Comparison of ENCODE assay signal across 1 cellular context in the genomic region with DNA sequence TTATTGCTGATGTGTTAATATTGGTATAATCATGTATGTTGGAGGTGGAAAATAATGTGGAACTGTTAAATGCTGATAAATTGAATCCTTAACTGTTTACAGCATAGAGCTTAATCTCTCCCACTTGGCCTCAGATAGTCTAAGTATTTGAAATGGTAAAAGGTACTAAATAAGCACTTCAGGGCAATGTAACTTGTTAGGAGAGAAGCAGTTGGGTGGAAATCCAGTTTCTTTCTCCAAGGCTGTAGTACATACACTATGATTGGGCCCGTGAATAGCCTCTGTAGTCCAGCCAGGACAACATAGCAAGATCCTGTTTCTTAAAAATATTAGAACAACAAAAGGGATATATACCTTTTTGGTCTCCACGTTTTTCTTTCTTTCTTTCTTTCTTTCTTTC.
TF ChIP-seq lines count a peak whose summit lies in the region.

No MANE protein-coding gene starts in this region.

TF ChIP-seq in K562, 482 proteins besides CTCF, POLR2A, EP300 and RAD21 (continued from another document):
- TF ChIP-seq, protein P1, sequence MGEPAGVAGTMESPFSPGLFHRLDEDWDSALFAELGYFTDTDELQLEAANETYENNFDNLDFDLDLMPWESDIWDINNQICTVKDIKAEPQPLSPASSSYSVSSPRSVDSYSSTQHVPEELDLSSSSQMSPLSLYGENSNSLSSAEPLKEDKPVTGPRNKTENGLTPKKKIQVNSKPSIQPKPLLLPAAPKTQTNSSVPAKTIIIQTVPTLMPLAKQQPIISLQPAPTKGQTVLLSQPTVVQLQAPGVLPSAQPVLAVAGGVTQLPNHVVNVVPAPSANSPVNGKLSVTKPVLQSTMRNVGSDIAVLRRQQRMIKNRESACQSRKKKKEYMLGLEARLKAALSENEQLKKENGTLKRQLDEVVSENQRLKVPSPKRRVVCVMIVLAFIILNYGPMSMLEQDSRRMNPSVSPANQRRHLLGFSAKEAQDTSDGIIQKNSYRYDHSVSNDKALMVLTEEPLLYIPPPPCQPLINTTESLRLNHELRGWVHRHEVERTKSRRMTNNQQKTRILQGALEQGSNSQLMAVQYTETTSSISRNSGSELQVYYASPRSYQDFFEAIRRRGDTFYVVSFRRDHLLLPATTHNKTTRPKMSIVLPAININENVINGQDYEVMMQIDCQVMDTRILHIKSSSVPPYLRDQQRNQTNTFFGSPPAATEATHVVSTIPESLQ (CRISPR knock-in tag; IDR thresholded peaks at IDR 0.05): no peak
- TF ChIP-seq HDAC3 (IDR thresholded peaks at IDR 0.05; ENCODE audit: borderline replicate concordance, partially characterized antibody): no peak
- TF ChIP-seq, protein P2, sequence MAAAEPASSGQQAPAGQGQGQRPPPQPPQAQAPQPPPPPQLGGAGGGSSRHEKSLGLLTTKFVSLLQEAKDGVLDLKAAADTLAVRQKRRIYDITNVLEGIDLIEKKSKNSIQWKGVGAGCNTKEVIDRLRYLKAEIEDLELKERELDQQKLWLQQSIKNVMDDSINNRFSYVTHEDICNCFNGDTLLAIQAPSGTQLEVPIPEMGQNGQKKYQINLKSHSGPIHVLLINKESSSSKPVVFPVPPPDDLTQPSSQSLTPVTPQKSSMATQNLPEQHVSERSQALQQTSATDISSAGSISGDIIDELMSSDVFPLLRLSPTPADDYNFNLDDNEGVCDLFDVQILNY (CRISPR knock-in tag; IDR thresholded peaks at IDR 0.05): no peak
- TF ChIP-seq ZNF316 (IDR thresholded peaks at IDR 0.05): peak; percentile 49
- peak; percentile 24 for TF ChIP-seq RBM25 (IDR thresholded peaks at IDR 0.05; ENCODE audit: low read depth, low read length, severe bottlenecking)
- TF ChIP-seq, protein P3, sequence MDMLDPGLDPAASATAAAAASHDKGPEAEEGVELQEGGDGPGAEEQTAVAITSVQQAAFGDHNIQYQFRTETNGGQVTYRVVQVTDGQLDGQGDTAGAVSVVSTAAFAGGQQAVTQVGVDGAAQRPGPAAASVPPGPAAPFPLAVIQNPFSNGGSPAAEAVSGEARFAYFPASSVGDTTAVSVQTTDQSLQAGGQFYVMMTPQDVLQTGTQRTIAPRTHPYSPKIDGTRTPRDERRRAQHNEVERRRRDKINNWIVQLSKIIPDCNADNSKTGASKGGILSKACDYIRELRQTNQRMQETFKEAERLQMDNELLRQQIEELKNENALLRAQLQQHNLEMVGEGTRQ (CRISPR knock-in tag; IDR thresholded peaks at IDR 0.05): no peak
- TF ChIP-seq RBM15 (IDR thresholded peaks at IDR 0.05; ENCODE audit: insufficient read depth, low read length): no peak
- TF ChIP-seq KHSRP (IDR thresholded peaks at IDR 0.05): no peak
- TF ChIP-seq, protein P4, sequence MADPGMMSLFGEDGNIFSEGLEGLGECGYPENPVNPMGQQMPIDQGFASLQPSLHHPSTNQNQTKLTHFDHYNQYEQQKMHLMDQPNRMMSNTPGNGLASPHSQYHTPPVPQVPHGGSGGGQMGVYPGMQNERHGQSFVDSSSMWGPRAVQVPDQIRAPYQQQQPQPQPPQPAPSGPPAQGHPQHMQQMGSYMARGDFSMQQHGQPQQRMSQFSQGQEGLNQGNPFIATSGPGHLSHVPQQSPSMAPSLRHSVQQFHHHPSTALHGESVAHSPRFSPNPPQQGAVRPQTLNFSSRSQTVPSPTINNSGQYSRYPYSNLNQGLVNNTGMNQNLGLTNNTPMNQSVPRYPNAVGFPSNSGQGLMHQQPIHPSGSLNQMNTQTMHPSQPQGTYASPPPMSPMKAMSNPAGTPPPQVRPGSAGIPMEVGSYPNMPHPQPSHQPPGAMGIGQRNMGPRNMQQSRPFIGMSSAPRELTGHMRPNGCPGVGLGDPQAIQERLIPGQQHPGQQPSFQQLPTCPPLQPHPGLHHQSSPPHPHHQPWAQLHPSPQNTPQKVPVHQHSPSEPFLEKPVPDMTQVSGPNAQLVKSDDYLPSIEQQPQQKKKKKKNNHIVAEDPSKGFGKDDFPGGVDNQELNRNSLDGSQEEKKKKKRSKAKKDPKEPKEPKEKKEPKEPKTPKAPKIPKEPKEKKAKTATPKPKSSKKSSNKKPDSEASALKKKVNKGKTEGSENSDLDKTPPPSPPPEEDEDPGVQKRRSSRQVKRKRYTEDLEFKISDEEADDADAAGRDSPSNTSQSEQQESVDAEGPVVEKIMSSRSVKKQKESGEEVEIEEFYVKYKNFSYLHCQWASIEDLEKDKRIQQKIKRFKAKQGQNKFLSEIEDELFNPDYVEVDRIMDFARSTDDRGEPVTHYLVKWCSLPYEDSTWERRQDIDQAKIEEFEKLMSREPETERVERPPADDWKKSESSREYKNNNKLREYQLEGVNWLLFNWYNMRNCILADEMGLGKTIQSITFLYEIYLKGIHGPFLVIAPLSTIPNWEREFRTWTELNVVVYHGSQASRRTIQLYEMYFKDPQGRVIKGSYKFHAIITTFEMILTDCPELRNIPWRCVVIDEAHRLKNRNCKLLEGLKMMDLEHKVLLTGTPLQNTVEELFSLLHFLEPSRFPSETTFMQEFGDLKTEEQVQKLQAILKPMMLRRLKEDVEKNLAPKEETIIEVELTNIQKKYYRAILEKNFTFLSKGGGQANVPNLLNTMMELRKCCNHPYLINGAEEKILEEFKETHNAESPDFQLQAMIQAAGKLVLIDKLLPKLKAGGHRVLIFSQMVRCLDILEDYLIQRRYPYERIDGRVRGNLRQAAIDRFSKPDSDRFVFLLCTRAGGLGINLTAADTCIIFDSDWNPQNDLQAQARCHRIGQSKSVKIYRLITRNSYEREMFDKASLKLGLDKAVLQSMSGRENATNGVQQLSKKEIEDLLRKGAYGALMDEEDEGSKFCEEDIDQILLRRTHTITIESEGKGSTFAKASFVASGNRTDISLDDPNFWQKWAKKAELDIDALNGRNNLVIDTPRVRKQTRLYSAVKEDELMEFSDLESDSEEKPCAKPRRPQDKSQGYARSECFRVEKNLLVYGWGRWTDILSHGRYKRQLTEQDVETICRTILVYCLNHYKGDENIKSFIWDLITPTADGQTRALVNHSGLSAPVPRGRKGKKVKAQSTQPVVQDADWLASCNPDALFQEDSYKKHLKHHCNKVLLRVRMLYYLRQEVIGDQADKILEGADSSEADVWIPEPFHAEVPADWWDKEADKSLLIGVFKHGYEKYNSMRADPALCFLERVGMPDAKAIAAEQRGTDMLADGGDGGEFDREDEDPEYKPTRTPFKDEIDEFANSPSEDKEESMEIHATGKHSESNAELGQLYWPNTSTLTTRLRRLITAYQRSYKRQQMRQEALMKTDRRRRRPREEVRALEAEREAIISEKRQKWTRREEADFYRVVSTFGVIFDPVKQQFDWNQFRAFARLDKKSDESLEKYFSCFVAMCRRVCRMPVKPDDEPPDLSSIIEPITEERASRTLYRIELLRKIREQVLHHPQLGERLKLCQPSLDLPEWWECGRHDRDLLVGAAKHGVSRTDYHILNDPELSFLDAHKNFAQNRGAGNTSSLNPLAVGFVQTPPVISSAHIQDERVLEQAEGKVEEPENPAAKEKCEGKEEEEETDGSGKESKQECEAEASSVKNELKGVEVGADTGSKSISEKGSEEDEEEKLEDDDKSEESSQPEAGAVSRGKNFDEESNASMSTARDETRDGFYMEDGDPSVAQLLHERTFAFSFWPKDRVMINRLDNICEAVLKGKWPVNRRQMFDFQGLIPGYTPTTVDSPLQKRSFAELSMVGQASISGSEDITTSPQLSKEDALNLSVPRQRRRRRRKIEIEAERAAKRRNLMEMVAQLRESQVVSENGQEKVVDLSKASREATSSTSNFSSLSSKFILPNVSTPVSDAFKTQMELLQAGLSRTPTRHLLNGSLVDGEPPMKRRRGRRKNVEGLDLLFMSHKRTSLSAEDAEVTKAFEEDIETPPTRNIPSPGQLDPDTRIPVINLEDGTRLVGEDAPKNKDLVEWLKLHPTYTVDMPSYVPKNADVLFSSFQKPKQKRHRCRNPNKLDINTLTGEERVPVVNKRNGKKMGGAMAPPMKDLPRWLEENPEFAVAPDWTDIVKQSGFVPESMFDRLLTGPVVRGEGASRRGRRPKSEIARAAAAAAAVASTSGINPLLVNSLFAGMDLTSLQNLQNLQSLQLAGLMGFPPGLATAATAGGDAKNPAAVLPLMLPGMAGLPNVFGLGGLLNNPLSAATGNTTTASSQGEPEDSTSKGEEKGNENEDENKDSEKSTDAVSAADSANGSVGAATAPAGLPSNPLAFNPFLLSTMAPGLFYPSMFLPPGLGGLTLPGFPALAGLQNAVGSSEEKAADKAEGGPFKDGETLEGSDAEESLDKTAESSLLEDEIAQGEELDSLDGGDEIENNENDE (IDR thresholded peaks at IDR 0.05; ENCODE audit: low read depth, low read length): no peak
- peak; percentile 33; the same call in 1 of the 2 replicates for TF ChIP-seq ZNF121 (CRISPR knock-in tag; conservative IDR thresholded peaks at IDR 0.05)
- TF ChIP-seq, protein P5, sequence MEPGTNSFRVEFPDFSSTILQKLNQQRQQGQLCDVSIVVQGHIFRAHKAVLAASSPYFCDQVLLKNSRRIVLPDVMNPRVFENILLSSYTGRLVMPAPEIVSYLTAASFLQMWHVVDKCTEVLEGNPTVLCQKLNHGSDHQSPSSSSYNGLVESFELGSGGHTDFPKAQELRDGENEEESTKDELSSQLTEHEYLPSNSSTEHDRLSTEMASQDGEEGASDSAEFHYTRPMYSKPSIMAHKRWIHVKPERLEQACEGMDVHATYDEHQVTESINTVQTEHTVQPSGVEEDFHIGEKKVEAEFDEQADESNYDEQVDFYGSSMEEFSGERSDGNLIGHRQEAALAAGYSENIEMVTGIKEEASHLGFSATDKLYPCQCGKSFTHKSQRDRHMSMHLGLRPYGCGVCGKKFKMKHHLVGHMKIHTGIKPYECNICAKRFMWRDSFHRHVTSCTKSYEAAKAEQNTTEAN (CRISPR knock-in tag; IDR thresholded peaks at IDR 0.05): no peak
- no peak for TF ChIP-seq GABPA (tag; conservative IDR thresholded peaks at IDR 0.05; ENCODE audit: low read depth)
- TF ChIP-seq, protein P6, sequence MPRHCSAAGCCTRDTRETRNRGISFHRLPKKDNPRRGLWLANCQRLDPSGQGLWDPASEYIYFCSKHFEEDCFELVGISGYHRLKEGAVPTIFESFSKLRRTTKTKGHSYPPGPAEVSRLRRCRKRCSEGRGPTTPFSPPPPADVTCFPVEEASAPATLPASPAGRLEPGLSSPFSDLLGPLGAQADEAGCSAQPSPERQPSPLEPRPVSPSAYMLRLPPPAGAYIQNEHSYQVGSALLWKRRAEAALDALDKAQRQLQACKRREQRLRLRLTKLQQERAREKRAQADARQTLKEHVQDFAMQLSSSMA (CRISPR knock-in tag; IDR thresholded peaks at IDR 0.05): no peak
